9 cellular contexts compared by ENCODE assay signal in the genomic region with DNA sequence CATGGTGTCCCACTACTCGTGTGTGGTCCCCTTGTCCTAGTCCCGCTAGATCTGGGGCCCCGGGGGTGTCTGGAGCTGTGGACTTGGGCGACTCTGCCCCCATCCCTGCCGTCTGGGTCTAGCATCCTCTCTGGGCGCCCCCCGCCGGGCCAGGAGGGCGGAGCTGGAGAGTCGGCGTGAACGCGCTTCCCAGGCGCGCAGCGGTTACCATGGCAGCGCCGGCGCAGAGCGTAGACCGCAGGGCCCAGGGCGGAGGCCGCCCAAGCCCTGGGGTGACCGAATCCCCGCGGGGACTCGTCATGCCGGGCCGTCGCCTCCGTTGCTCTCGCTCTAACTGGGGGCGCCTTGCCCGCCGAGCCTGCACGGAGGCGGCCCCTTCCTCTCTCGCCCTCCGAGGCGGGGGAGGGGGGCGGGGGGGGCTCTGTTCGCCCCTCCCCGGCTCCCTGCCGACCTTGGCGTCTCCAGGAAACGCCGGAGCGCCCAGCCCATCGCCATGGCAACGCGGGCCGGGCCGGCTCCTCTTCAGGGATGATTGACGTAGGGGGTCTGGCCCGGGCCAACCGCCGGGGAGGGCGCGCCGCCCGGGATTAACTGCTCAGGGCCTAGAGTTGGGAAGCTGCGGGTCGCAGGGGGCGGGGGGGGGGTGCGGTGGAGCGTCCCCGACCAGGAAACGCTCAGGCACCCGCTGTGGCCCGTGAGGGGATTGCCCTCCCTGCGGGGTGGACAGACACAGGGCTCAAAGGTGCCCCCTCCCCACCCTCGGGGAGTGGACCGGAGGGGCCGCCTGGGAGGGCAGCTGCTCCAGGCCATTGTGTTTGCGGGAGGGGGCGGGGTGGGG. TPM values are rescaled to one million over a fixed set of nuclear protein-coding genes. Genes with fewer than 3 reads are reported as not detected.
DNase-seq lines count a peak whose midpoint lies in the region; TF ChIP-seq lines count a peak whose summit lies in the region.
"Had no signal": no experiment of that assay in that cellular context is flagged by ENCODE, and none has a peak within 500 bp of the region (broad histone marks: within the 10 kb centered on the region; RNA-seq: fewer than 3 reads in every experiment).

No MANE protein-coding gene starts in this region.

- TF ChIP-seq CTCF in HFFc6 (IDR thresholded peaks at IDR 0.05) (peak; percentile 42), MCF 10A (IDR thresholded peaks at IDR 0.05; ENCODE audit: unreplicated experiment) (no peak)

- H3K9me3 ChIP-seq in duodenal mucosa (ENCODE audit: control insufficient read depth in 1 of 2, low read length in 2 of 2): no peaks in the 10 kb centered on the region

- H3K27ac Mint-ChIP-seq in HFFc6 (peak overlapping the region; percentile 68), MCF 10A (ENCODE audit: low read depth, unreplicated experiment) (no peak overlapping the region)
- H3K27ac Mint-ChIP-seq: activated naive CD8-positive, alpha-beta T cell had no signal

- H3K27me3 ChIP-seq in duodenal mucosa (ENCODE audit: control insufficient read depth in 1 of 2, insufficient read depth in 2 of 2, low read length in 2 of 2): no peaks in the 10 kb centered on the region

- peak overlapping the region; percentile 32 for H3K27ac ChIP-seq in duodenal mucosa (ENCODE audit: low read depth, low read length)

- BruUV-seq in MCF 10A (replicated peaks; lab: Mats Ljungman, UMichigan): no TSS peak

- H3K4me3 Mint-ChIP-seq in HFFc6 (no peak overlapping the region; the same call in 1 of the 2 replicates), MCF 10A (ENCODE audit: unreplicated experiment) (no peak overlapping the region)

- H3K9me3 Mint-ChIP-seq in HFFc6 (no peaks in the 10 kb centered on the region), MCF 10A (ENCODE audit: unreplicated experiment) (no peaks in the 10 kb centered on the region)

- no peaks in the 10 kb centered on the region for H3K36me3 ChIP-seq in duodenal mucosa (ENCODE audit: control insufficient read depth in 1 of 2, insufficient read depth in 2 of 2, low read length in 2 of 2)

- intact Hi-C loops in MCF 10A (cut with micrococcal nuclease): no loop called here

- no peak overlapping the region for H3K9ac ChIP-seq in duodenal mucosa (ENCODE audit: low read depth in 1 of 2, low read length in 2 of 2)

- H3K27me3 Mint-ChIP-seq in HFFc6 (ENCODE audit: insufficient read depth) (peaks cover 4% of the 10 kb centered on the region), MCF 10A (ENCODE audit: insufficient read depth, unreplicated experiment) (no peaks in the 10 kb centered on the region)
- H3K27me3 Mint-ChIP-seq: activated naive CD8-positive, alpha-beta T cell had no signal

- POLR2A ChIA-PET in MCF 10A (lab: Yijun Ruan, JAX): no interaction called here

- H3K4me3 ChIP-seq in duodenal mucosa (ENCODE audit: low read depth in 1 of 2, low read length in 2 of 2): peak overlapping the region in 1 of 2 donors; percentile 28

- CTCF ChIA-PET in MCF 10A (lab: Yijun Ruan, JAX): interaction anchor here (0.6 kb wide), 1 partner anchor 75 kb away, joined by 3 read pairs; no protein-coding TSS in a partner anchor

- H3K36me3 Mint-ChIP-seq in HFFc6 (ENCODE audit: low read depth) (no peaks in the 10 kb centered on the region), MCF 10A (ENCODE audit: insufficient read depth, unreplicated experiment) (peaks cover 1% of the 10 kb centered on the region)
- H3K36me3 Mint-ChIP-seq: activated naive CD8-positive, alpha-beta T cell had no signal

- peaks cover 22% of the 10 kb centered on the region for H3K4me1 Mint-ChIP-seq in HFFc6 (ENCODE audit: low read depth)
- H3K4me1 Mint-ChIP-seq in MCF 10A (ENCODE audit: insufficient read depth, unreplicated experiment): peaks cover 8% of the 10 kb centered on the region

- peaks cover 6 to 9% of the 10 kb centered on the region in 2 donors for H3K4me1 ChIP-seq in duodenal mucosa (ENCODE audit: control insufficient read depth in 1 of 2, insufficient read depth in 2 of 2, low read length in 2 of 2)

- peak; percentile 89 for DNase-seq in ELR (ENCODE audit: low read depth)
- DNase-seq in HFFc6: peak; percentile 75
- peak; percentile 49 for DNase-seq in NCI-H2107 treated with DMSO at 0.1 percent for 48 hours (lab: John Stamatoyannopoulos, UW; ENCODE audit: unreplicated experiment)
- peak; percentile 74 to 78 for DNase-seq in activated CD4-positive, alpha-beta T cell treated with anti-CD3 and anti-CD28 coated beads, Interleukin-2, amount 50 U/mL, for 48 hours
- peak; percentile 81 to 93 for DNase-seq in lung microvascular endothelial cell (ENCODE audit: low read depth in 2 of 2)
- peak; percentile 67 to 74 for DNase-seq in stimulated activated CD8-positive, alpha-beta memory T cell treated with anti-CD3 and anti-CD28 coated beads, Interleukin-2, amount 100 ng/mL, for 1 hour (ENCODE audit: low read depth in 2 of 2)
- DNase-seq in MCF 10A (ENCODE audit: unreplicated experiment): no peak

RNA-seq across cellular contexts. Expression of gene ISYNA1, which starts 8.9 kb away (rescaled TPM):
- 1 to 10 TPM; 2.3 to 3.7 (median 3.2) TPM for total RNA-seq in HFFc6 (2021; fragmentation: NEBNext Ultra II Directional; extraction: Animal tissue kit (Norgen Biotek cat#: 25700))
- total RNA-seq in lung microvascular endothelial cell: 26.0 and 33.6 TPM in 2 replicates
- total RNA-seq in MCF 10A (2022): 6.8 and 7.7 TPM in 2 replicates

RNA-seq across cellular contexts. Expression of gene SSBP4, which starts 9.9 kb away (rescaled TPM):
- total RNA-seq in HFFc6 (2021; fragmentation: NEBNext Ultra II Directional; extraction: Animal tissue kit (Norgen Biotek cat#: 25700)): 10 to 100 TPM; 76.4 to 84.3 (median 80.4) TPM
- total RNA-seq in lung microvascular endothelial cell: 44.0 and 45.8 TPM in 2 replicates
- total RNA-seq in MCF 10A (2022): 22.3 and 26.3 TPM in 2 replicates

RNA-seq across cellular contexts. Expression of gene LRRC25, which starts 31.6 kb away (rescaled TPM):
- not detected for total RNA-seq in HFFc6 (2021; fragmentation: NEBNext Ultra II Directional; extraction: Animal tissue kit (Norgen Biotek cat#: 25700))
- not detected in 2 replicates for total RNA-seq in lung microvascular endothelial cell
- not detected in 2 replicates for total RNA-seq in MCF 10A (2022)

RNA-seq across cellular contexts. Expression of gene GDF15, which starts 43.1 kb away (rescaled TPM):
- 10 to 100 TPM; 21.3 to 36.9 (median 24.9) TPM for total RNA-seq in HFFc6 (2021; fragmentation: NEBNext Ultra II Directional; extraction: Animal tissue kit (Norgen Biotek cat#: 25700))
- total RNA-seq in lung microvascular endothelial cell (70.0 and 104 TPM in 2 replicates), MCF 10A (2022) (193 and 288 TPM in 2 replicates)
